ENCODE assay signal across 19 cellular contexts in genomic region chr19:7993560-7993959, GRCh38. TPM values are rescaled to one million over a fixed set of nuclear protein-coding genes. Genes with fewer than 3 reads are reported as not detected.
DNase-seq lines count a peak whose midpoint lies in the region; ATAC-seq and TF ChIP-seq lines count a peak whose summit lies in the region.
"Had no signal": no experiment of that assay in that cellular context is flagged by ENCODE, and none has a peak within 500 bp of the region (broad histone marks: within the 10 kb centered on the region; RNA-seq: fewer than 3 reads in every experiment).

No MANE protein-coding gene starts in this region.

- H3K27ac Mint-ChIP-seq in activated naive CD4-positive, alpha-beta T cell treated with anti-CD3 and anti-CD28 coated beads, Interleukin-2, amount 50 U/mL, for 72 hours = peak overlapping the region; percentile 26 to 74
- no peak overlapping the region for H3K27ac Mint-ChIP-seq in activated naive CD4-positive, alpha-beta T cell treated with anti-CD3 and anti-CD28 coated beads for 36 hours
- peak overlapping the region in 2 of 3 experiments; percentile 20 to 49 for H3K27ac Mint-ChIP-seq in nephron

- no peak for DNase-seq in activated naive CD4-positive, alpha-beta T cell treated with anti-CD3 and anti-CD28 coated beads, Interleukin-2, amount 50 U/mL, for 72 hours (ENCODE audit: low spot score in 2 of 2)
- no peak for DNase-seq in activated naive CD4-positive, alpha-beta T cell treated with anti-CD3 and anti-CD28 coated beads for 36 hours
- DNase-seq in left cardiac atrium (no peak), amniotic stem cell (lab: John Stamatoyannopoulos, UW) (no peak), hepatic stellate cell (ENCODE audit: low spot score) (no peak), HT-29 (ENCODE audit: low spot score) (no peak)
- DNase-seq: activated T-cell treated with anti-CD3 and anti-CD28 coated beads, Interleukin-2, amount 50 U/mL, for 4 hours; DMS53; NCI-H526; occipital lobe; OCI-M1; SK-N-SH; small intestine had no signal

- H3K4me3 Mint-ChIP-seq in activated naive CD4-positive, alpha-beta T cell treated with anti-CD3 and anti-CD28 coated beads for 36 hours = no peak overlapping the region
- no peak overlapping the region for H3K4me3 Mint-ChIP-seq in nephron
- H3K4me3 Mint-ChIP-seq: activated T-cell treated with anti-CD3 and anti-CD28 coated beads, Interleukin-2, amount 50 U/mL, for 4 hours had no signal

- no peak for ATAC-seq in activated naive CD4-positive, alpha-beta T cell treated with anti-CD3 and anti-CD28 coated beads, Interleukin-2, amount 50 U/mL, for 72 hours
- peak; percentile 46 to 72 for ATAC-seq in left cardiac atrium
- ATAC-seq in HG03432 (IDR thresholded peaks at IDR 0.05; ENCODE audit: unreplicated experiment) = no peak
- ATAC-seq: activated T-cell treated with anti-CD3 and anti-CD28 coated beads, Interleukin-2, amount 50 U/mL, for 4 hours; HCT116 had no signal

- H3K9me3 Mint-ChIP-seq in activated naive CD4-positive, alpha-beta T cell treated with anti-CD3 and anti-CD28 coated beads, Interleukin-2, amount 50 U/mL, for 72 hours = no peaks in the 10 kb centered on the region
- no peaks in the 10 kb centered on the region for H3K9me3 Mint-ChIP-seq in activated naive CD4-positive, alpha-beta T cell treated with anti-CD3 and anti-CD28 coated beads for 36 hours
- H3K9me3 Mint-ChIP-seq in nephron = no peaks in the 10 kb centered on the region
- H3K9me3 Mint-ChIP-seq: activated T-cell treated with anti-CD3 and anti-CD28 coated beads, Interleukin-2, amount 50 U/mL, for 4 hours had no signal

- no peaks in the 10 kb centered on the region for H3K27me3 Mint-ChIP-seq in activated naive CD4-positive, alpha-beta T cell treated with anti-CD3 and anti-CD28 coated beads for 36 hours (ENCODE audit: low read depth)
- H3K27me3 Mint-ChIP-seq in nephron (ENCODE audit: low read depth) = no peaks in the 10 kb centered on the region

- TF ChIP-seq CTCF in nephron (IDR thresholded peaks at IDR 0.05; ENCODE audit: unreplicated experiment in 3 of 3) = no peak

- intact Hi-C loops in activated naive CD4-positive, alpha-beta T cell treated with anti-CD3 and anti-CD28 coated beads for 36 hours (cut with micrococcal nuclease) = no loop called here
- intact Hi-C loops in left cardiac atrium (cut with DNase I) = no loop called here

- H3K4me1 Mint-ChIP-seq in activated naive CD4-positive, alpha-beta T cell treated with anti-CD3 and anti-CD28 coated beads for 36 hours (ENCODE audit: low read depth) = peaks cover 39% of the 10 kb centered on the region
- peaks cover 31% of the 10 kb centered on the region for H3K4me1 Mint-ChIP-seq in nephron

- peaks cover 4 to 10% of the 10 kb centered on the region in 2 donors for H3K36me3 Mint-ChIP-seq in activated naive CD4-positive, alpha-beta T cell treated with anti-CD3 and anti-CD28 coated beads, Interleukin-2, amount 50 U/mL, for 72 hours
- peaks cover 8% of the 10 kb centered on the region for H3K36me3 Mint-ChIP-seq in activated naive CD4-positive, alpha-beta T cell treated with anti-CD3 and anti-CD28 coated beads for 36 hours (ENCODE audit: low read depth)
- H3K36me3 Mint-ChIP-seq in nephron (ENCODE audit: low read depth) = peaks cover 46% of the 10 kb centered on the region

- CTCF ChIA-PET in activated naive CD4-positive, alpha-beta T cell treated with anti-CD3 and anti-CD28 coated beads for 36 hours (lab: Charles Lee) = no interaction called here

RNA-seq across cellular contexts. Expression of gene ELAVL1, which starts 11.9 kb away (rescaled TPM):
- 100 to 1,000 TPM; 121 to 146 TPM for total RNA-seq in activated naive CD4-positive, alpha-beta T cell treated with anti-CD3 and anti-CD28 coated beads, Interleukin-2, amount 50 U/mL, for 72 hours
- 100 to 1,000 TPM; 135 to 140 TPM for total RNA-seq in activated naive CD4-positive, alpha-beta T cell treated with anti-CD3 and anti-CD28 coated beads for 36 hours
- 10 to 100 TPM; 51.6 to 68.3 TPM for total RNA-seq in left cardiac atrium
- total RNA-seq in HT-29 (2014; rRNA removed; shearing (Covaris generic)) = 42.3 and 50.8 TPM in 2 replicates

RNA-seq across cellular contexts. Expression of gene TIMM44, which starts 50.1 kb away (rescaled TPM):
- total RNA-seq in activated naive CD4-positive, alpha-beta T cell treated with anti-CD3 and anti-CD28 coated beads, Interleukin-2, amount 50 U/mL, for 72 hours = 10 to 100 TPM; 66.0 to 99.3 TPM
- total RNA-seq in activated naive CD4-positive, alpha-beta T cell treated with anti-CD3 and anti-CD28 coated beads for 36 hours = 10 to 100 TPM; 88.8 to 88.9 TPM
- total RNA-seq in left cardiac atrium = 10 to 100 TPM; 70.6 to 73.8 TPM
- total RNA-seq in HT-29 (2014; rRNA removed; shearing (Covaris generic)) = 55.5 and 71.6 TPM in 2 replicates

RNA-seq across cellular contexts. Expression of gene CCL25, which starts 59.0 kb away (rescaled TPM):
- total RNA-seq in activated naive CD4-positive, alpha-beta T cell treated with anti-CD3 and anti-CD28 coated beads, Interleukin-2, amount 50 U/mL, for 72 hours = under 1 TPM in 1 of 2 donors, not detected in 1; 0.56 TPM
- not detected for total RNA-seq in activated naive CD4-positive, alpha-beta T cell treated with anti-CD3 and anti-CD28 coated beads for 36 hours
- not detected for total RNA-seq in left cardiac atrium
- total RNA-seq in HT-29 (2014; rRNA removed; shearing (Covaris generic)) = not detected in 2 replicates
- total RNA-seq: A172; activated T-cell treated with anti-CD3 and anti-CD28 coated beads, Interleukin-2, amount 50 U/mL, for 4 hours; chondrocyte; thyroid gland had no signal

Comparison
In these comparisons a context has a peak if more than half of its experiments do, and no peak if none do; other contexts are left out.
1. ATAC-seq: peak in left cardiac atrium (2 of 2); none in activated naive CD4-positive, alpha-beta T cell treated with anti-CD3 and anti-CD28 coated beads, Interleukin-2, amount 50 U/mL, for 72 hours (0 of 2) and HG03432 (single experiment).